ENCODE assay signal across 8 cellular contexts in genomic region chr12:6647083-6647604, GRCh38. TPM values are rescaled to one million over a fixed set of nuclear protein-coding genes. Genes with fewer than 3 reads are reported as not detected.
A peak's percentile ranks its signal among the peaks of the same experiment; 100 is the strongest.
DNase-seq lines count a peak whose midpoint lies in the region; ATAC-seq and TF ChIP-seq lines count a peak whose summit lies in the region.

ACRBP (minus strand) TSS chr12:6647432; CDS start chr12:6647366, 66 bp downstream.

- no peaks in the 10 kb centered on the region for H3K36me3 ChIP-seq in hepatocyte (replicated peaks; ENCODE audit: insufficient read depth, low read depth)

- ATAC-seq in HG03097 (IDR thresholded peaks at IDR 0.05; ENCODE audit: low FRiP score, unreplicated experiment) (no peak), HG02571 (IDR thresholded peaks at IDR 0.05; ENCODE audit: unreplicated experiment) (no peak), SK-N-SH treated with all-trans-retinoic acid at 6 μM for 48 hours (no peak)

- H3K9me2 ChIP-seq in hepatocyte (replicated peaks; ENCODE audit: insufficient read depth), result no peaks in the 10 kb centered on the region

- H3K27ac ChIP-seq in hepatocyte, result no peak within 1 kb of the TSS

- H3K27me3 ChIP-seq in hepatocyte, result no peaks in the 10 kb centered on the region

- 19% methylated on average over 12 of the region's 38 CpGs for WGBS in hepatocyte (ENCODE audit: low lambda C conversion rate, missing lambda C conversion rate)

- H3K79me2 ChIP-seq in hepatocyte, result no peaks in the 10 kb centered on the region

- H3K4me2 ChIP-seq in hepatocyte, result peak within 1 kb of the TSS; percentile 77

- DNase-seq in EL (peak; percentile 44), MV-4-11 (lab: John Stamatoyannopoulos, UW) (peak; percentile 76), astrocyte of the spinal cord (ENCODE audit: low read depth, low spot score) (peak; percentile 62), hepatocyte (ENCODE audit: low spot score) (peak; percentile 69), putamen (ENCODE audit: low spot score) (peak; percentile 50)

- H3K4me3 ChIP-seq in astrocyte of the spinal cord (ENCODE audit: low read depth, low read length), result peak within 1 kb of the TSS; percentile 45
- H3K4me3 ChIP-seq in hepatocyte, result no peak within 1 kb of the TSS

- H3K4me1 ChIP-seq in hepatocyte (ENCODE audit: insufficient read depth), result no peaks in the 10 kb centered on the region

- no peak for TF ChIP-seq CTCF in astrocyte of the spinal cord (IDR thresholded peaks at IDR 0.05; ENCODE audit: low read depth, low read length)
- no peak for TF ChIP-seq CTCF in hepatocyte (IDR thresholded peaks at IDR 0.05; ENCODE audit: poor library complexity)

- H2AFZ ChIP-seq in hepatocyte, result no peak within 1 kb of the TSS

- H3K9me3 ChIP-seq in hepatocyte (ENCODE audit: low read depth), result no peaks in the 10 kb centered on the region

- in situ Hi-C loops in astrocyte of the spinal cord (cut with HindIII; ENCODE audit: low sequenced_read_pairs), result no loop called here

- no peaks in the 10 kb centered on the region for H4K20me1 ChIP-seq in hepatocyte (ENCODE audit: insufficient read depth, poor library complexity, severe bottlenecking)

TF ChIP-seq in SK-N-SH treated with all-trans-retinoic acid at 6 μM for 48 hours, 23 proteins besides CTCF, POLR2A, EP300 and RAD21:
- TF ChIP-seq ZNF70 (CRISPR knock-in tag; IDR thresholded peaks at IDR 0.05) (no peak), ZFP3 (CRISPR knock-in tag; IDR thresholded peaks at IDR 0.05) (no peak), GLIS3 (CRISPR knock-in tag; IDR thresholded peaks at IDR 0.05) (no peak), ZFP30 (CRISPR knock-in tag; IDR thresholded peaks at IDR 0.05) (no peak), TSHZ2 (CRISPR knock-in tag; IDR thresholded peaks at IDR 0.05) (no peak), ARNTL (CRISPR knock-in tag; IDR thresholded peaks at IDR 0.05; ENCODE audit: borderline replicate concordance, low read depth) (no peak), ZC3H10 (CRISPR knock-in tag; IDR thresholded peaks at IDR 0.05) (no peak)
TF ChIP-seq in SK-N-SH treated with all-trans-retinoic acid at 6 μM for 48 hours: peak in this region for 0.

RNA-seq across cellular contexts. Expression of gene ACRBP, which starts in this region (rescaled TPM):
- total RNA-seq in hepatocyte, result 0.20 and 0.68 TPM in 2 replicates
- 0.62 and 1.8 TPM in 2 replicates for polyA plus RNA-seq in hepatocyte
